ENCODE assay signal across 17 cellular contexts in genomic region chr10:91932737-91933136, GRCh38. TPM values are rescaled to one million over a fixed set of nuclear protein-coding genes. Genes with fewer than 3 reads are reported as not detected.
DNase-seq lines count a peak whose midpoint lies in the region; ATAC-seq and TF ChIP-seq lines count a peak whose summit lies in the region.
"Had no signal": no experiment of that assay in that cellular context is flagged by ENCODE, and none has a peak within 500 bp of the region (broad histone marks: within the 10 kb centered on the region; RNA-seq: fewer than 3 reads in every experiment).

No MANE protein-coding gene starts in this region.

- no peak for DNase-seq in activated T-cell treated with anti-CD3 and anti-CD28 coated beads, Interleukin-2, amount 50 U/mL, for 72 hours
- no peak for DNase-seq in activated T-cell treated with anti-CD3 and anti-CD28 coated beads, Interleukin-2, amount 50 U/mL, for 4 hours
- DNase-seq in Panc1 (ENCODE audit: low read depth, low spot score) (no peak), foreskin keratinocyte (no peak), testis (no peak), coronary artery (ENCODE audit: low spot score) (no peak)
- no peak for DNase-seq in stimulated activated CD4-positive, alpha-beta T cell treated with anti-CD3 and anti-CD28 coated beads, Interleukin-4, amount 100 ng/mL, for 1 hour
- DNase-seq: Caco-2, DMS79, Kasumi-1, MV-4-11, NCI-H1436 treated with DMSO at 0.1 percent for 48 hours, NCI-H2081 treated with DMSO at 0.1 percent for 48 hours, NCI-H524, RPMI8226, SJCRH30 had no signal

- no peaks in the 10 kb centered on the region for H3K27me3 Mint-ChIP-seq in activated T-cell treated with anti-CD3 and anti-CD28 coated beads, Interleukin-2, amount 50 U/mL, for 72 hours (ENCODE audit: low read depth)
- H3K27me3 Mint-ChIP-seq in activated T-cell treated with anti-CD3 and anti-CD28 coated beads, Interleukin-2, amount 50 U/mL, for 4 hours (ENCODE audit: low read depth) = no peaks in the 10 kb centered on the region
- H3K27me3 Mint-ChIP-seq in stimulated activated memory B cell treated with anti-CD40 and anti-IgM and Interleukin-4, amounts not matched to agents 10 μg/mL and 1 μg/mL and 100 μg/mL, for 72 hours = no peaks in the 10 kb centered on the region

- peak overlapping the region; percentile 3 for H3K27ac Mint-ChIP-seq in activated T-cell treated with anti-CD3 and anti-CD28 coated beads, Interleukin-2, amount 50 U/mL, for 72 hours
- peak overlapping the region; percentile 0 for H3K27ac Mint-ChIP-seq in stimulated activated memory B cell treated with anti-CD40 and anti-IgM and Interleukin-4, amounts not matched to agents 10 μg/mL and 1 μg/mL and 100 μg/mL, for 72 hours

- no peak for TF ChIP-seq CTCF in Panc1 (IDR thresholded peaks at IDR 0.05)
- TF ChIP-seq CTCF in foreskin keratinocyte (conservative IDR thresholded peaks at IDR 0.05) = no peak
- no peak for TF ChIP-seq CTCF in testis (IDR thresholded peaks at IDR 0.05)
- no peak for TF ChIP-seq CTCF in coronary artery (IDR thresholded peaks at IDR 0.05)

- in situ Hi-C loops in Panc1 (cut with HindIII; ENCODE audit: low pct_unique_long_range_greater_than_20kb, low sequenced_read_pairs) = no loop called here

- 86 to 100% methylated on average over 1 of the region's 1 CpG for WGBS in testis, 2 donors

- H3K36me3 ChIP-seq in Panc1 (ENCODE audit: control insufficient read depth, insufficient read depth, low read length) (0 out of 2 replicates have a peak, but pooled peaks cover 8% of the 10 kb centered on the region), testis (ENCODE audit: low read depth, missing control alignments) (no peaks in the 10 kb centered on the region)

- H3K27me3 ChIP-seq in Panc1 (ENCODE audit: control insufficient read depth, insufficient read depth, low read length) = no peaks in the 10 kb centered on the region
- no peaks in the 10 kb centered on the region for H3K27me3 ChIP-seq in foreskin keratinocyte
- no peaks in the 10 kb centered on the region for H3K27me3 ChIP-seq in testis
- H3K27me3 ChIP-seq: SJCRH30 had no signal

- peaks cover 17 to 24% of the 10 kb centered on the region in 2 donors for H3K36me3 Mint-ChIP-seq in activated T-cell treated with anti-CD3 and anti-CD28 coated beads, Interleukin-2, amount 50 U/mL, for 72 hours (ENCODE audit: insufficient read depth in 2 of 2)
- peaks cover 43% of the 10 kb centered on the region for H3K36me3 Mint-ChIP-seq in activated T-cell treated with anti-CD3 and anti-CD28 coated beads, Interleukin-2, amount 50 U/mL, for 4 hours (ENCODE audit: insufficient read depth)
- H3K36me3 Mint-ChIP-seq in stimulated activated memory B cell treated with anti-CD40 and anti-IgM and Interleukin-4, amounts not matched to agents 10 μg/mL and 1 μg/mL and 100 μg/mL, for 72 hours = peaks cover 50% of the 10 kb centered on the region

- H3K9me3 ChIP-seq in Panc1 (ENCODE audit: control insufficient read depth, insufficient read depth, low read depth, low read length) (no peaks in the 10 kb centered on the region), testis (no peaks in the 10 kb centered on the region)
- H3K9me3 ChIP-seq: Caco-2, SJCRH30 had no signal

- peaks cover 7% of the 10 kb centered on the region; the same call in 1 of the 2 replicates for H3K4me1 ChIP-seq in Panc1 (ENCODE audit: control insufficient read depth, insufficient read depth, low read length)
- peaks cover 16% of the 10 kb centered on the region for H3K4me1 ChIP-seq in foreskin keratinocyte
- H3K4me1 ChIP-seq in testis = peaks cover 10% of the 10 kb centered on the region
- H3K4me1 ChIP-seq: SJCRH30 had no signal

- no peaks in the 10 kb centered on the region for H3K9me3 Mint-ChIP-seq in activated T-cell treated with anti-CD3 and anti-CD28 coated beads, Interleukin-2, amount 50 U/mL, for 72 hours
- H3K9me3 Mint-ChIP-seq in activated T-cell treated with anti-CD3 and anti-CD28 coated beads, Interleukin-2, amount 50 U/mL, for 4 hours = no peaks in the 10 kb centered on the region
- H3K9me3 Mint-ChIP-seq in stimulated activated memory B cell treated with anti-CD40 and anti-IgM and Interleukin-4, amounts not matched to agents 10 μg/mL and 1 μg/mL and 100 μg/mL, for 72 hours = no peaks in the 10 kb centered on the region

- TF ChIP-seq POLR2A in testis (IDR thresholded peaks at IDR 0.05) = no peak

- H3K4me3 ChIP-seq in Panc1 (ENCODE audit: low read depth in 2 of 2, low read length in 2 of 2) = no peak overlapping the region
- H3K4me3 ChIP-seq in testis = no peak overlapping the region
- no peak overlapping the region for H3K4me3 ChIP-seq in coronary artery
- H3K4me3 ChIP-seq: SJCRH30 had no signal

- no TSS peak for BruUV-seq in Panc1 (replicated peaks; lab: Mats Ljungman, UMichigan)

- intact Hi-C loops in Panc1 (cut with micrococcal nuclease; ENCODE audit: unreplicated experiment) = no loop called here
- intact Hi-C loops in testis (cut with DNase I; ENCODE audit: low total_unique reads) = no loop called here

- H3K4me3 Mint-ChIP-seq in activated T-cell treated with anti-CD3 and anti-CD28 coated beads, Interleukin-2, amount 50 U/mL, for 72 hours = no peak overlapping the region
- no peak overlapping the region for H3K4me3 Mint-ChIP-seq in activated T-cell treated with anti-CD3 and anti-CD28 coated beads, Interleukin-2, amount 50 U/mL, for 4 hours
- H3K4me3 Mint-ChIP-seq in stimulated activated memory B cell treated with anti-CD40 and anti-IgM and Interleukin-4, amounts not matched to agents 10 μg/mL and 1 μg/mL and 100 μg/mL, for 72 hours = no peak overlapping the region

- H3K27ac ChIP-seq in Panc1 (ENCODE audit: low read length) (no peak overlapping the region), foreskin keratinocyte (no peak overlapping the region), testis (no peak overlapping the region), coronary artery (no peak overlapping the region)
- H3K27ac ChIP-seq: SJCRH30 had no signal

- CTCF ChIA-PET in Panc1 (lab: Charles Lee) = no interaction called here

- peaks cover 31% of the 10 kb centered on the region for H3K4me1 Mint-ChIP-seq in activated T-cell treated with anti-CD3 and anti-CD28 coated beads, Interleukin-2, amount 50 U/mL, for 72 hours (ENCODE audit: low read depth)
- H3K4me1 Mint-ChIP-seq in activated T-cell treated with anti-CD3 and anti-CD28 coated beads, Interleukin-2, amount 50 U/mL, for 4 hours (ENCODE audit: low read depth) = peaks cover 59% of the 10 kb centered on the region
- peaks cover 38% of the 10 kb centered on the region for H3K4me1 Mint-ChIP-seq in stimulated activated memory B cell treated with anti-CD40 and anti-IgM and Interleukin-4, amounts not matched to agents 10 μg/mL and 1 μg/mL and 100 μg/mL, for 72 hours

- no peak for ATAC-seq in activated T-cell treated with anti-CD3 and anti-CD28 coated beads, Interleukin-2, amount 50 U/mL, for 72 hours (replicated peaks in 1 of 2)
- ATAC-seq in activated T-cell treated with anti-CD3 and anti-CD28 coated beads, Interleukin-2, amount 50 U/mL, for 4 hours = no peak
- ATAC-seq in Panc1 (0 out of 2 replicates have a peak, but pooled peaks have one; percentile 52), foreskin keratinocyte (peak; percentile 23)
- no peak for ATAC-seq in stimulated activated memory B cell treated with anti-CD40 and anti-IgM and Interleukin-4, amounts not matched to agents 10 μg/mL and 1 μg/mL and 100 μg/mL, for 72 hours

- POLR2A ChIA-PET in Panc1 (lab: Charles Lee) = interaction anchor here (0.6 kb wide), 2 partner anchors 10 to 59 kb away, joined by 4 to 7 read pairs; no protein-coding TSS in a partner anchor

RNA-seq across cellular contexts. Expression of gene BTAF1, which starts 9.2 kb away (rescaled TPM):
- 10 to 100 TPM; 53.7 to 66.1 TPM for total RNA-seq in activated T-cell treated with anti-CD3 and anti-CD28 coated beads, Interleukin-2, amount 50 U/mL, for 72 hours
- total RNA-seq in activated T-cell treated with anti-CD3 and anti-CD28 coated beads, Interleukin-2, amount 50 U/mL, for 4 hours = 10 to 100 TPM; 44.5 to 49.5 (median 46.3) TPM
- total RNA-seq in Panc1 (2021; ENCODE audit: unreplicated experiment) (33.8 TPM), foreskin keratinocyte (23.7 and 24.1 TPM in 2 replicates), testis (10 to 100 TPM; 60.9 to 81.8 TPM)
- polyA plus RNA-seq in Panc1 (2012; ENCODE audit: insufficient read length) = 10.1 TPM
- polyA plus RNA-seq in foreskin keratinocyte (2.4 and 3.1 TPM in 2 replicates), testis (ENCODE audit: insufficient read depth, low read depth, low replicate concordance) (37.5 TPM)

RNA-seq across cellular contexts. Expression of gene FGFBP3, which starts 23.5 kb away (rescaled TPM):
- total RNA-seq in activated T-cell treated with anti-CD3 and anti-CD28 coated beads, Interleukin-2, amount 50 U/mL, for 72 hours = 1 to 10 TPM; 1.1 to 1.4 TPM
- 1 to 10 TPM; 2.3 to 3.7 (median 2.6) TPM for total RNA-seq in activated T-cell treated with anti-CD3 and anti-CD28 coated beads, Interleukin-2, amount 50 U/mL, for 4 hours
- 1.5 TPM for total RNA-seq in Panc1 (2021; ENCODE audit: unreplicated experiment)
- 2.0 TPM for polyA plus RNA-seq in Panc1 (2012; ENCODE audit: insufficient read length)
- total RNA-seq in foreskin keratinocyte = 0.20 and 0.32 TPM in 2 replicates
- polyA plus RNA-seq in foreskin keratinocyte = 0.29 and 0.42 TPM in 2 replicates
- 1 to 10 TPM in 1 of 2 donors, under 1 TPM in 1; 0.93 to 1.4 TPM for total RNA-seq in testis
- 0.82 TPM for polyA plus RNA-seq in testis (ENCODE audit: insufficient read depth, low read depth, low replicate concordance)

Comparison
In these comparisons a context has a peak if more than half of its experiments do, and no peak if none do; other contexts are left out.
1. ATAC-seq: peak in Panc1 (single experiment) and foreskin keratinocyte (single experiment); none in activated T-cell treated with anti-CD3 and anti-CD28 coated beads, Interleukin-2, amount 50 U/mL, for 72 hours (0 of 2), activated T-cell treated with anti-CD3 and anti-CD28 coated beads, Interleukin-2, amount 50 U/mL, for 4 hours (0 of 2) and stimulated activated memory B cell treated with anti-CD40 and anti-IgM and Interleukin-4, amounts not matched to agents 10 μg/mL and 1 μg/mL and 100 μg/mL, for 72 hours (single experiment).